24 cellular contexts compared by ENCODE assay signal in the genomic region with DNA sequence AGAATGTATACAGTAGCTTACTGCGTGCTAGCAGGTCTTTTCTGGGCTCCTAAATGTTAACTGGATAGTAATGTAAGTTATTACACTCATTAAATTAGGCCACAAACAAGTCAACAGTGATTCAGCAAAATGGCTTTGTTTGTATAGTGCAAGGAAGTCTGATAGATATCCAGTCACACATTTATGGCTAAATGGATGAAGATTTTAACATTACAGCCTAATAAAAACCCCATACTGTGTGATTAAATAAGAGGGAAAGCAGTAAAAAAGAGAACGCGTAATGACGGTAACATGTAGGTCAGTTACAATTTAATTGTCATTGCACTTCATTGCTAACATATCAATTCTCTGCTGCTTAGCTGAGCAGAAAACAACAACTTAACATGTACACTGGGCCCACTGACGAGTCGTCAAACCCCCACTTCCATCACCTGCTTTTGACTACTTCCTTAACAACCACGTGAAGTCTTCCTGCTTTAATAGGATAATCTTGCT.
A peak's percentile ranks its signal among the peaks of the same experiment; 100 is the strongest.
DNase-seq lines count a peak whose midpoint lies in the region; ATAC-seq and TF ChIP-seq lines count a peak whose summit lies in the region.
"Had no signal": no experiment of that assay in that cellular context is flagged by ENCODE, and none has a peak within 500 bp of the region (broad histone marks: within the 10 kb centered on the region; RNA-seq: fewer than 3 reads in every experiment).

No MANE protein-coding gene starts in this region.

- H2AFZ ChIP-seq in GM23338: no peak overlapping the region

- peak overlapping the region; percentile 1; the same call in 1 of the 2 replicates for H3K27ac Mint-ChIP-seq in GM23338
- H3K27ac Mint-ChIP-seq: activated B cell treated with CpG ODN at 0.5 μM for 24 hours; activated CD4-positive, alpha-beta memory T cell treated with anti-CD3 and anti-CD28 coated beads, Interleukin-2, amount 10 ng/mL, durations not matched to agents 7 days and 5 days; dendritic cell treated with granulocyte-macrophage colony-stimulating factor and Interleukin-4, amounts not matched to agents 40 ng/mL and 50 ng/mL, for 4 days; natural killer cell treated with Interleukin-12 subunit alpha and Interleukin-12 subunit beta and Interleukin-15 and Interleukin-18, amount 100 ng/mL, for 72 hours had no signal

- no peaks in the 10 kb centered on the region for H4K20me1 ChIP-seq in GM23338 (replicated peaks; ENCODE audit: insufficient read depth)

- TF ChIP-seq CTCF in 22Rv1 (IDR thresholded peaks at IDR 0.05) (no peak), GM23338 (conservative IDR thresholded peaks at IDR 0.05; ENCODE audit: low read depth in 2 of 2) (no peak), Panc1 (IDR thresholded peaks at IDR 0.05) (no peak)

- 0 out of 2 replicates have a peak, but pooled peaks cover 6% of the 10 kb centered on the region for H3K9me2 ChIP-seq in GM23338 (ENCODE audit: insufficient read depth)

- H3K36me3 ChIP-seq in GM23338 (ENCODE audit: insufficient read depth) (no peaks in the 10 kb centered on the region), Panc1 (ENCODE audit: control insufficient read depth, insufficient read depth, low read length) (no peaks in the 10 kb centered on the region)
- H3K36me3 ChIP-seq: cardiac muscle cell, heart right ventricle, Peyer's patch, sigmoid colon, suprapubic skin, vagina had no signal

- no peaks in the 10 kb centered on the region for H3K79me2 ChIP-seq in GM23338 (replicated peaks; ENCODE audit: insufficient read depth)

- BruUV-seq in Panc1 (replicated peaks; lab: Mats Ljungman, UMichigan): no TSS peak

- peak overlapping the region; percentile 63 for H3K27ac ChIP-seq in 22Rv1
- no peak overlapping the region for H3K27ac ChIP-seq in GM23338 (ENCODE audit: low read depth)
- H3K27ac ChIP-seq in Panc1 (ENCODE audit: low read length): no peak overlapping the region
- H3K27ac ChIP-seq: C4-2B, cardiac muscle cell, heart right ventricle, Peyer's patch, sigmoid colon, suprapubic skin, vagina had no signal

- peaks cover 2% of the 10 kb centered on the region for H3K27me3 Mint-ChIP-seq in GM23338 (ENCODE audit: insufficient read depth, low read depth, poor library complexity)
- H3K27me3 Mint-ChIP-seq: activated B cell treated with CpG ODN at 0.5 μM for 24 hours; activated CD4-positive, alpha-beta memory T cell treated with anti-CD3 and anti-CD28 coated beads, Interleukin-2, amount 10 ng/mL, durations not matched to agents 7 days and 5 days; dendritic cell treated with granulocyte-macrophage colony-stimulating factor and Interleukin-4, amounts not matched to agents 40 ng/mL and 50 ng/mL, for 4 days; natural killer cell treated with Interleukin-12 subunit alpha and Interleukin-12 subunit beta and Interleukin-15 and Interleukin-18, amount 100 ng/mL, for 72 hours had no signal

- ATAC-seq in GM23338: no peak
- peak; percentile 87 for ATAC-seq in Panc1
- ATAC-seq in HG03520 (IDR thresholded peaks at IDR 0.05; ENCODE audit: unreplicated experiment): no peak
- no peak for ATAC-seq in HG02610 (IDR thresholded peaks at IDR 0.05; ENCODE audit: unreplicated experiment)
- ATAC-seq: heart right ventricle; HepG2; left ventricle myocardium superior; natural killer cell treated with Interleukin-12 subunit alpha and Interleukin-12 subunit beta and Interleukin-15 and Interleukin-18, amount 100 ng/mL, for 72 hours had no signal

- DNase-seq in GM23338 (ENCODE audit: low spot score) (no peak), NCI-H2081 (lab: John Stamatoyannopoulos, UW) (peak; percentile 45 to 97), Panc1 (ENCODE audit: low read depth, low spot score) (no peak), T-helper 2 cell (no peak), kidney glomerular epithelial cell (lab: John Stamatoyannopoulos, UW) (no peak)
- DNase-seq: activated B cell treated with CpG ODN at 0.5 μM for 24 hours; activated CD4-positive, alpha-beta memory T cell treated with anti-CD3 and anti-CD28 coated beads, Interleukin-2, amount 10 ng/mL, durations not matched to agents 7 days and 5 days; activated gamma-delta T cell treated with Interleukin-2 at 50 U/mL for 16 hours; heart right ventricle; left ventricle myocardium superior; midbrain; NCI-H526 treated with DMSO at 0.1 percent for 48 hours; Peyer's patch; sigmoid colon had no signal

- no peaks in the 10 kb centered on the region for H3K36me3 Mint-ChIP-seq in GM23338 (ENCODE audit: low read depth)
- H3K36me3 Mint-ChIP-seq: natural killer cell treated with Interleukin-12 subunit alpha and Interleukin-12 subunit beta and Interleukin-15 and Interleukin-18, amount 100 ng/mL, for 72 hours had no signal

- no peak overlapping the region for H3K4me3 ChIP-seq in GM23338
- no peak overlapping the region for H3K4me3 ChIP-seq in Panc1 (ENCODE audit: low read depth in 2 of 2, low read length in 2 of 2)
- H3K4me3 ChIP-seq: cardiac muscle cell, heart right ventricle, Peyer's patch, sigmoid colon, suprapubic skin, vagina had no signal

- intact Hi-C loops in Panc1 (cut with micrococcal nuclease; ENCODE audit: unreplicated experiment): no loop called here

- CTCF ChIA-PET in Panc1 (lab: Charles Lee): no interaction called here

- H3K9me3 Mint-ChIP-seq in GM23338: no peaks in the 10 kb centered on the region
- H3K9me3 Mint-ChIP-seq: activated B cell treated with CpG ODN at 0.5 μM for 24 hours; activated CD4-positive, alpha-beta memory T cell treated with anti-CD3 and anti-CD28 coated beads, Interleukin-2, amount 10 ng/mL, durations not matched to agents 7 days and 5 days; dendritic cell treated with granulocyte-macrophage colony-stimulating factor and Interleukin-4, amounts not matched to agents 40 ng/mL and 50 ng/mL, for 4 days had no signal

- no peaks in the 10 kb centered on the region for H3K27me3 ChIP-seq in GM23338 (ENCODE audit: insufficient read depth)
- H3K27me3 ChIP-seq in Panc1 (ENCODE audit: control insufficient read depth, insufficient read depth, low read length): no peaks in the 10 kb centered on the region
- H3K27me3 ChIP-seq: cardiac muscle cell, Peyer's patch, sigmoid colon, suprapubic skin, vagina had no signal

- no peaks in the 10 kb centered on the region for H3F3A ChIP-seq in GM23338 (replicated peaks; ENCODE audit: low read depth)

- in situ Hi-C loops in Panc1 (cut with HindIII; ENCODE audit: low pct_unique_long_range_greater_than_20kb, low sequenced_read_pairs): no loop called here

- H3K4me2 ChIP-seq in GM23338: no peak overlapping the region

- H3K9me3 ChIP-seq in Panc1 (ENCODE audit: control insufficient read depth, insufficient read depth, low read depth, low read length): no peaks in the 10 kb centered on the region
- H3K9me3 ChIP-seq: Peyer's patch, sigmoid colon, suprapubic skin, vagina had no signal

- POLR2A ChIA-PET in Panc1 (lab: Charles Lee): no interaction called here

- H3K4me1 Mint-ChIP-seq in GM23338: peaks cover 18% of the 10 kb centered on the region
- H3K4me1 Mint-ChIP-seq: activated B cell treated with CpG ODN at 0.5 μM for 24 hours; activated CD4-positive, alpha-beta memory T cell treated with anti-CD3 and anti-CD28 coated beads, Interleukin-2, amount 10 ng/mL, durations not matched to agents 7 days and 5 days had no signal

- H3K4me3 Mint-ChIP-seq in GM23338: no peak overlapping the region
- H3K4me3 Mint-ChIP-seq: activated B cell treated with CpG ODN at 0.5 μM for 24 hours; activated CD4-positive, alpha-beta memory T cell treated with anti-CD3 and anti-CD28 coated beads, Interleukin-2, amount 10 ng/mL, durations not matched to agents 7 days and 5 days; dendritic cell treated with granulocyte-macrophage colony-stimulating factor and Interleukin-4, amounts not matched to agents 40 ng/mL and 50 ng/mL, for 4 days; natural killer cell treated with Interleukin-12 subunit alpha and Interleukin-12 subunit beta and Interleukin-15 and Interleukin-18, amount 100 ng/mL, for 72 hours had no signal

- H3K4me1 ChIP-seq in GM23338 (ENCODE audit: insufficient read depth) (0 out of 2 replicates have a peak, but pooled peaks cover 9% of the 10 kb centered on the region), Panc1 (ENCODE audit: control insufficient read depth, insufficient read depth, low read length) (0 out of 2 replicates have a peak, but pooled peaks cover 3% of the 10 kb centered on the region)
- H3K4me1 ChIP-seq: heart right ventricle, Peyer's patch, suprapubic skin, vagina had no signal

TF ChIP-seq in GM23338, 12 proteins besides CTCF, POLR2A, EP300 and RAD21 (continues in another document):
- TF ChIP-seq STAT1 (IDR thresholded peaks at IDR 0.05; ENCODE audit: unreplicated experiment) (no peak), ZNF114 (CRISPR knock-in tag; IDR thresholded peaks at IDR 0.05) (no peak), EZH2phosphoT487 (IDR thresholded peaks at IDR 0.05; ENCODE audit: unreplicated experiment) (no peak), CREB1 (CRISPR knock-in tag; IDR thresholded peaks at IDR 0.05; ENCODE audit: low read depth) (no peak), NANOG (IDR thresholded peaks at IDR 0.05; ENCODE audit: borderline replicate concordance) (no peak)
- TF ChIP-seq, protein P1, sequence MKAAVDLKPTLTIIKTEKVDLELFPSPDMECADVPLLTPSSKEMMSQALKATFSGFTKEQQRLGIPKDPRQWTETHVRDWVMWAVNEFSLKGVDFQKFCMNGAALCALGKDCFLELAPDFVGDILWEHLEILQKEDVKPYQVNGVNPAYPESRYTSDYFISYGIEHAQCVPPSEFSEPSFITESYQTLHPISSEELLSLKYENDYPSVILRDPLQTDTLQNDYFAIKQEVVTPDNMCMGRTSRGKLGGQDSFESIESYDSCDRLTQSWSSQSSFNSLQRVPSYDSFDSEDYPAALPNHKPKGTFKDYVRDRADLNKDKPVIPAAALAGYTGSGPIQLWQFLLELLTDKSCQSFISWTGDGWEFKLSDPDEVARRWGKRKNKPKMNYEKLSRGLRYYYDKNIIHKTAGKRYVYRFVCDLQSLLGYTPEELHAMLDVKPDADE (IDR thresholded peaks at IDR 0.05): no peak

Comparison
In these comparisons a context has a peak if more than half of its experiments do, and no peak if none do; other contexts are left out.
1. DNase-seq: peak in NCI-H2081 (2 of 2); none in GM23338 (single experiment), Panc1 (single experiment), T-helper 2 cell (0 of 5) and kidney glomerular epithelial cell (single experiment).